In genomic region chr10:43225787-43226153, GRCh38 we compare ENCODE assay signal across 12 cellular contexts. TPM values are rescaled to one million over a fixed set of nuclear protein-coding genes. Genes with fewer than 3 reads are reported as not detected.
DNase-seq lines count a peak whose midpoint lies in the region; ATAC-seq and FAIRE-seq lines count a peak whose summit lies in the region.
"Had no signal": no experiment of that assay in that cellular context is flagged by ENCODE, and none has a peak within 500 bp of the region (broad histone marks: within the 10 kb centered on the region; RNA-seq: fewer than 3 reads in every experiment).

No MANE protein-coding gene starts in this region.

- H3K4me1 ChIP-seq in small intestine (ENCODE audit: control insufficient read depth in 2 of 2, insufficient read depth in 1 of 2, low read depth in 1 of 2, low read length in 1 of 2) = no peaks in the 10 kb centered on the region

- H3K27ac ChIP-seq in small intestine (ENCODE audit: low read depth in 1 of 2, low read length in 1 of 2) = no peak overlapping the region

- no peak overlapping the region for H3K4me3 ChIP-seq in small intestine (ENCODE audit: low read depth in 1 of 2, low read length in 2 of 2)
- H3K4me3 ChIP-seq: lung, skin epidermis had no signal

- no peaks in the 10 kb centered on the region for H3K9me3 ChIP-seq in small intestine (ENCODE audit: control insufficient read depth, low read depth)

- peaks cover 4 to 12% of the 10 kb centered on the region in 2 donors for H3K27me3 ChIP-seq in small intestine (ENCODE audit: control insufficient read depth in 2 of 2, insufficient read depth in 2 of 2, low read length in 2 of 2)

- H3K27ac Mint-ChIP-seq in activated CD8-positive, alpha-beta memory T cell treated with anti-CD3 and anti-CD28 coated beads, Interleukin-2, amount 10 ng/mL, durations not matched to agents 7 days and 5 days = no peak overlapping the region

- FAIRE-seq in small intestine (lab: Jason Lieb, UNC) = no peak

- H3K36me3 Mint-ChIP-seq in activated CD8-positive, alpha-beta memory T cell treated with anti-CD3 and anti-CD28 coated beads, Interleukin-2, amount 10 ng/mL, durations not matched to agents 7 days and 5 days = peaks cover 1% of the 10 kb centered on the region

- H3K36me3 ChIP-seq in small intestine (ENCODE audit: control insufficient read depth in 2 of 2, insufficient read depth in 2 of 2, low read length in 2 of 2) = no peaks in the 10 kb centered on the region

- H3K27me3 Mint-ChIP-seq in activated CD8-positive, alpha-beta memory T cell treated with anti-CD3 and anti-CD28 coated beads, Interleukin-2, amount 10 ng/mL, durations not matched to agents 7 days and 5 days = peaks cover 16% of the 10 kb centered on the region

- no peaks in the 10 kb centered on the region for H3K9me3 Mint-ChIP-seq in activated CD8-positive, alpha-beta memory T cell treated with anti-CD3 and anti-CD28 coated beads, Interleukin-2, amount 10 ng/mL, durations not matched to agents 7 days and 5 days (ENCODE audit: low read depth)

- peak; percentile 42 for DNase-seq in activated CD8-positive, alpha-beta memory T cell treated with anti-CD3 and anti-CD28 coated beads, Interleukin-2, amount 10 ng/mL, durations not matched to agents 7 days and 5 days
- peak in 34 of 42 donors; percentile 6 to 69 (median 22) for DNase-seq in head of caudate nucleus
- peak; percentile 26 to 42 for DNase-seq in stimulated activated CD4-positive, alpha-beta T cell treated with anti-CD3 and anti-CD28 coated beads, Interleukin-1b, Interleukin-23, amount 100 ng/mL, for 4 hours (ENCODE audit: low read depth in 2 of 2)
- DNase-seq in small intestine = no peak
- DNase-seq in dedifferentiated amniotic fluid mesenchymal stem cell (ENCODE audit: extremely low spot score) = no peak
- DNase-seq in HT-29 (ENCODE audit: low spot score) = no peak
- DNase-seq: NCI-H2227 treated with DMSO at 0.1 percent for 48 hours had no signal

- 39 to 47% (median 45%) methylated on average over 11 of the region's 11 CpGs for WGBS in small intestine, 3 donors

- peak; percentile 28 for ATAC-seq in GM18909 (IDR thresholded peaks at IDR 0.05; ENCODE audit: poor library complexity, unreplicated experiment)
- ATAC-seq in activated CD8-positive, alpha-beta memory T cell treated with anti-CD3 and anti-CD28 coated beads, Interleukin-2, amount 10 ng/mL, durations not matched to agents 7 days and 5 days = no peak
- ATAC-seq in HG03175 (IDR thresholded peaks at IDR 0.05; ENCODE audit: unreplicated experiment) = no peak
- ATAC-seq: HCT116 had no signal

- CTCF ChIA-PET in activated CD8-positive, alpha-beta memory T cell treated with anti-CD3 and anti-CD28 coated beads, Interleukin-2, amount 10 ng/mL, durations not matched to agents 7 days and 5 days (lab: Charles Lee) = interaction anchor here (2.0 to 16.8 kb wide), 2 partner anchors 23 to 123 kb away, joined by 7 to 176 read pairs; no protein-coding TSS in a partner anchor

- H3K4me3 Mint-ChIP-seq in activated CD8-positive, alpha-beta memory T cell treated with anti-CD3 and anti-CD28 coated beads, Interleukin-2, amount 10 ng/mL, durations not matched to agents 7 days and 5 days = no peak overlapping the region

- intact Hi-C loops in head of caudate nucleus (cut with DNase I) = no loop called here

- peaks cover 49% of the 10 kb centered on the region for H3K4me1 Mint-ChIP-seq in activated CD8-positive, alpha-beta memory T cell treated with anti-CD3 and anti-CD28 coated beads, Interleukin-2, amount 10 ng/mL, durations not matched to agents 7 days and 5 days

RNA-seq across cellular contexts. Expression of gene RASGEF1A, which starts 41.1 kb away (rescaled TPM):
- total RNA-seq in activated CD8-positive, alpha-beta memory T cell treated with anti-CD3 and anti-CD28 coated beads, Interleukin-2, amount 10 ng/mL, durations not matched to agents 7 days and 5 days = 1 to 10 TPM; 3.2 to 4.2 TPM
- 1 to 10 TPM in 1 of 3 donors, under 1 TPM in 2; 0.27 to 1.8 (median 0.67) TPM for polyA plus RNA-seq in small intestine
- total RNA-seq in HT-29 (2014; rRNA removed; shearing (Covaris generic)) = not detected in 2 replicates

Comparison
In these comparisons a context has a peak if more than half of its experiments do, and no peak if none do; other contexts are left out.
1. DNase-seq: peak in activated CD8-positive, alpha-beta memory T cell treated with anti-CD3 and anti-CD28 coated beads, Interleukin-2, amount 10 ng/mL, durations not matched to agents 7 days and 5 days (single experiment), head of caudate nucleus (34 of 42) and stimulated activated CD4-positive, alpha-beta T cell treated with anti-CD3 and anti-CD28 coated beads, Interleukin-1b, Interleukin-23, amount 100 ng/mL, for 4 hours (2 of 2); none in small intestine (single experiment), dedifferentiated amniotic fluid mesenchymal stem cell (single experiment) and HT-29 (single experiment).